8 cellular contexts compared by ENCODE assay signal in the genomic region with DNA sequence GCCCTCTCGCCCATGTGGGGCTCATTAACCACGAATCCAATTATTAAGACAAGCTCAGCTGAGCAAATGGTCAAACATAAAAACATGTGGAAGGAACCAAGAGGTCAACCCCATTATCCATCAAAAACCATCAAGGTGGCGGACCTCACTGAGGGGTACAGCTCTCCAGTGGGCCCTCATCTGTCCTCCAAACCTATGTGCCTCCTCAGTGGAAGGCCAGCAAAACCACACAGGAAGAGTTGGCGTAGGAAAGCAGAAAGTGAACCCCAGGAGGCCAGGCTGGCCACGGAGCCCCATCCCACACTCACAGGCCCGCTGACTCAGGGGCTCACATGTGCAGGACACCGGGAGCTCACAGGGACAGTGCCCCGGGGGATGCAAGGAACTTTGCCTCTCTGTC.
DNase-seq lines count a peak whose midpoint lies in the region; ATAC-seq and TF ChIP-seq lines count a peak whose summit lies in the region.
"Not testable (repeated sequence)": the region's sequence is repeated elsewhere in the genome, so short reads cannot be mapped to it uniquely, and the experiment has no call there.

No MANE protein-coding gene starts in this region.

- not testable (repeated sequence) for TF ChIP-seq CTCF in CD8-positive, alpha-beta T cell (IDR thresholded peaks at IDR 0.05); endodermal cell (conservative IDR thresholded peaks at IDR 0.05); nephron (IDR thresholded peaks at IDR 0.05; ENCODE audit: unreplicated experiment in 3 of 3)

- 81 to 93% methylated on average over 3 to 6 of the region's 8 CpGs for WGBS in endodermal cell (ENCODE audit: insufficient coverage in 1 of 2, insufficient read length in 1 of 2), 2 experiments

- POLR2A ChIA-PET in CD8-positive, alpha-beta T cell (lab: Charles Lee): not testable (repeated sequence)

- H3K4me3 ChIP-seq in CD8-positive, alpha-beta T cell (ENCODE audit: low read depth, low read length): not testable (repeated sequence)
- H3K4me3 ChIP-seq in HUES6 (ENCODE audit: low read depth, low read length) (peak overlapping the region; percentile 23; the same call in 1 of the 2 replicates), endodermal cell (ENCODE audit: low read length) (peak overlapping the region; percentile 45)

- intact Hi-C loops in CD8-positive, alpha-beta T cell (cut with DNase I, micrococcal nuclease); activated CD4-positive, alpha-beta T cell treated with anti-CD3 and anti-CD28 coated beads, Interleukin-2, amount 10 ng/mL, durations not matched to agents 24 days and 14 days (cut with micrococcal nuclease): not testable (repeated sequence)

- H3K27ac ChIP-seq in CD8-positive, alpha-beta T cell (ENCODE audit: low read depth, low read length); HUES6 (ENCODE audit: low read depth, low read length); endodermal cell (ENCODE audit: low read depth, low read length): not testable (repeated sequence)

- peak overlapping the region; percentile 65 for H3K4me3 Mint-ChIP-seq in CD8-positive, alpha-beta T cell
- peak overlapping the region; percentile 65 for H3K4me3 Mint-ChIP-seq in activated CD4-positive, alpha-beta T cell treated with anti-CD3 and anti-CD28 coated beads, Interleukin-2, amount 10 ng/mL, durations not matched to agents 24 days and 14 days
- peak overlapping the region; percentile 74 for H3K4me3 Mint-ChIP-seq in activated naive CD4-positive, alpha-beta T cell treated with anti-CD3 and anti-CD28 coated beads, Interleukin-2, amount 50 U/mL, for 24 hours
- peak overlapping the region; percentile 68 for H3K4me3 Mint-ChIP-seq in endodermal cell
- H3K4me3 Mint-ChIP-seq in nephron: peak overlapping the region; percentile 71 to 79 (median 75)
- H3K4me3 Mint-ChIP-seq in stimulated activated naive CD8-positive, alpha-beta T cell treated with anti-CD3 and anti-CD28 coated beads, Interleukin-15, amount 100 ng/mL, for 72 hours: peak overlapping the region; percentile 46 to 59

- peaks cover 20% of the 10 kb centered on the region for H3K27me3 Mint-ChIP-seq in CD8-positive, alpha-beta T cell (ENCODE audit: low read depth)
- H3K27me3 Mint-ChIP-seq in activated CD4-positive, alpha-beta T cell treated with anti-CD3 and anti-CD28 coated beads, Interleukin-2, amount 10 ng/mL, durations not matched to agents 24 days and 14 days: peaks cover 22% of the 10 kb centered on the region
- H3K27me3 Mint-ChIP-seq in activated naive CD4-positive, alpha-beta T cell treated with anti-CD3 and anti-CD28 coated beads, Interleukin-2, amount 50 U/mL, for 24 hours: peaks cover 12% of the 10 kb centered on the region
- H3K27me3 Mint-ChIP-seq in endodermal cell (ENCODE audit: insufficient read depth): peaks cover 38% of the 10 kb centered on the region
- H3K27me3 Mint-ChIP-seq in nephron (ENCODE audit: low read depth): peaks cover 36% of the 10 kb centered on the region
- H3K27me3 Mint-ChIP-seq in stimulated activated naive CD8-positive, alpha-beta T cell treated with anti-CD3 and anti-CD28 coated beads, Interleukin-15, amount 100 ng/mL, for 72 hours: peaks cover 55% of the 10 kb centered on the region

- CTCF ChIA-PET in CD8-positive, alpha-beta T cell (lab: Charles Lee): interaction anchor here (1.1 kb wide), 1 partner anchor 276 kb away, joined by 4 read pairs; no protein-coding TSS in a partner anchor

- not testable (repeated sequence) for H3K36me3 ChIP-seq in CD8-positive, alpha-beta T cell (ENCODE audit: insufficient read depth, low read length); HUES6 (ENCODE audit: control insufficient read depth, insufficient read depth, low read length); endodermal cell (ENCODE audit: control insufficient read depth, insufficient read depth, low read length)

- not testable (repeated sequence) for ATAC-seq in CD8-positive, alpha-beta T cell; stimulated activated naive CD8-positive, alpha-beta T cell treated with anti-CD3 and anti-CD28 coated beads, Interleukin-15, amount 100 ng/mL, for 72 hours

- not testable (repeated sequence) for DNase-seq in CD8-positive, alpha-beta T cell; endodermal cell; stimulated activated naive CD8-positive, alpha-beta T cell treated with anti-CD3 and anti-CD28 coated beads, Interleukin-15, amount 100 ng/mL, for 72 hours
- DNase-seq in activated CD4-positive, alpha-beta T cell treated with anti-CD3 and anti-CD28 coated beads, Interleukin-2, amount 10 ng/mL, durations not matched to agents 24 days and 14 days: peak; percentile 46
- DNase-seq in medulla oblongata (ENCODE audit: extremely low spot score): peak; percentile 0

- not testable (repeated sequence) for H3K4me1 Mint-ChIP-seq in CD8-positive, alpha-beta T cell (ENCODE audit: low read depth); activated CD4-positive, alpha-beta T cell treated with anti-CD3 and anti-CD28 coated beads, Interleukin-2, amount 10 ng/mL, durations not matched to agents 24 days and 14 days; activated naive CD4-positive, alpha-beta T cell treated with anti-CD3 and anti-CD28 coated beads, Interleukin-2, amount 50 U/mL, for 24 hours; endodermal cell; nephron; stimulated activated naive CD8-positive, alpha-beta T cell treated with anti-CD3 and anti-CD28 coated beads, Interleukin-15, amount 100 ng/mL, for 72 hours

- not testable (repeated sequence) for H3K9me3 Mint-ChIP-seq in CD8-positive, alpha-beta T cell; activated CD4-positive, alpha-beta T cell treated with anti-CD3 and anti-CD28 coated beads, Interleukin-2, amount 10 ng/mL, durations not matched to agents 24 days and 14 days; activated naive CD4-positive, alpha-beta T cell treated with anti-CD3 and anti-CD28 coated beads, Interleukin-2, amount 50 U/mL, for 24 hours; endodermal cell; nephron; stimulated activated naive CD8-positive, alpha-beta T cell treated with anti-CD3 and anti-CD28 coated beads, Interleukin-15, amount 100 ng/mL, for 72 hours

- H3K9ac ChIP-seq in HUES6 (ENCODE audit: low read length); endodermal cell (ENCODE audit: extremely low read depth, low read length, poor library complexity, severe bottlenecking): not testable (repeated sequence)

- H3K36me3 Mint-ChIP-seq in CD8-positive, alpha-beta T cell; activated CD4-positive, alpha-beta T cell treated with anti-CD3 and anti-CD28 coated beads, Interleukin-2, amount 10 ng/mL, durations not matched to agents 24 days and 14 days (ENCODE audit: low read depth); activated naive CD4-positive, alpha-beta T cell treated with anti-CD3 and anti-CD28 coated beads, Interleukin-2, amount 50 U/mL, for 24 hours; endodermal cell (ENCODE audit: low read depth); nephron (ENCODE audit: low read depth): not testable (repeated sequence)

- not testable (repeated sequence) for H3K27me3 ChIP-seq in CD8-positive, alpha-beta T cell (ENCODE audit: insufficient read depth, low read length); HUES6 (ENCODE audit: control insufficient read depth, insufficient read depth, low read length); endodermal cell (ENCODE audit: control insufficient read depth, insufficient read depth, low read length, poor library complexity, severe bottlenecking)

- not testable (repeated sequence) for H3K27ac Mint-ChIP-seq in CD8-positive, alpha-beta T cell; activated CD4-positive, alpha-beta T cell treated with anti-CD3 and anti-CD28 coated beads, Interleukin-2, amount 10 ng/mL, durations not matched to agents 24 days and 14 days; activated naive CD4-positive, alpha-beta T cell treated with anti-CD3 and anti-CD28 coated beads, Interleukin-2, amount 50 U/mL, for 24 hours; endodermal cell; nephron
- peak overlapping the region in 1 of 2 donors; percentile 65 for H3K27ac Mint-ChIP-seq in stimulated activated naive CD8-positive, alpha-beta T cell treated with anti-CD3 and anti-CD28 coated beads, Interleukin-15, amount 100 ng/mL, for 72 hours

- not testable (repeated sequence) for H3K4me1 ChIP-seq in CD8-positive, alpha-beta T cell (ENCODE audit: insufficient read depth, low read length); HUES6 (ENCODE audit: control insufficient read depth, insufficient read depth, low read length); endodermal cell (ENCODE audit: control insufficient read depth, insufficient read depth, low read length)

- H3K9me3 ChIP-seq in CD8-positive, alpha-beta T cell (ENCODE audit: low read length); HUES6 (ENCODE audit: control insufficient read depth, insufficient read depth, low read depth, low read length); endodermal cell (ENCODE audit: control insufficient read depth, low read length): not testable (repeated sequence)
